Comparison of ENCODE assay signal across 1 cellular context in genomic region chr20:37651932-37652331, GRCh38.
TF ChIP-seq lines count a peak whose summit lies in the region.

No MANE protein-coding gene starts in this region.

TF ChIP-seq in HepG2, 621 proteins besides CTCF, POLR2A, EP300 and RAD21 (continued from another document and continues in another):
- TF ChIP-seq, protein P1, sequence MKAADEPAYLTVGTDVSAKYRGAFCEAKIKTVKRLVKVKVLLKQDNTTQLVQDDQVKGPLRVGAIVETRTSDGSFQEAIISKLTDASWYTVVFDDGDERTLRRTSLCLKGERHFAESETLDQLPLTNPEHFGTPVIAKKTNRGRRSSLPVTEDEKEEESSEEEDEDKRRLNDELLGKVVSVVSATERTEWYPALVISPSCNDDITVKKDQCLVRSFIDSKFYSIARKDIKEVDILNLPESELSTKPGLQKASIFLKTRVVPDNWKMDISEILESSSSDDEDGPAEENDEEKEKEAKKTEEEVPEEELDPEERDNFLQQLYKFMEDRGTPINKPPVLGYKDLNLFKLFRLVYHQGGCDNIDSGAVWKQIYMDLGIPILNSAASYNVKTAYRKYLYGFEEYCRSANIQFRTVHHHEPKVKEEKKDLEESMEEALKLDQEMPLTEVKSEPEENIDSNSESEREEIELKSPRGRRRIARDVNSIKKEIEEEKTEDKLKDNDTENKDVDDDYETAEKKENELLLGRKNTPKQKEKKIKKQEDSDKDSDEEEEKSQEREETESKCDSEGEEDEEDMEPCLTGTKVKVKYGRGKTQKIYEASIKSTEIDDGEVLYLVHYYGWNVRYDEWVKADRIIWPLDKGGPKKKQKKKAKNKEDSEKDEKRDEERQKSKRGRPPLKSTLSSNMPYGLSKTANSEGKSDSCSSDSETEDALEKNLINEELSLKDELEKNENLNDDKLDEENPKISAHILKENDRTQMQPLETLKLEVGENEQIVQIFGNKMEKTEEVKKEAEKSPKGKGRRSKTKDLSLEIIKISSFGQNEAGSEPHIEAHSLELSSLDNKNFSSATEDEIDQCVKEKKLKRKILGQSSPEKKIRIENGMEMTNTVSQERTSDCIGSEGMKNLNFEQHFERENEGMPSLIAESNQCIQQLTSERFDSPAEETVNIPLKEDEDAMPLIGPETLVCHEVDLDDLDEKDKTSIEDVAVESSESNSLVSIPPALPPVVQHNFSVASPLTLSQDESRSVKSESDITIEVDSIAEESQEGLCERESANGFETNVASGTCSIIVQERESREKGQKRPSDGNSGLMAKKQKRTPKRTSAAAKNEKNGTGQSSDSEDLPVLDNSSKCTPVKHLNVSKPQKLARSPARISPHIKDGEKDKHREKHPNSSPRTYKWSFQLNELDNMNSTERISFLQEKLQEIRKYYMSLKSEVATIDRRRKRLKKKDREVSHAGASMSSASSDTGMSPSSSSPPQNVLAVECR (CRISPR knock-in tag; IDR thresholded peaks at IDR 0.05; ENCODE audit: borderline replicate concordance) = peak; percentile 40; the same call in 1 of the 2 replicates
- TF ChIP-seq ATF7 (IDR thresholded peaks at IDR 0.05) = no peak
- no peak for TF ChIP-seq ATF7 (CRISPR knock-in tag; IDR thresholded peaks at IDR 0.05)
- no peak for TF ChIP-seq PAWR (CRISPR knock-in tag; IDR thresholded peaks at IDR 0.05; ENCODE audit: borderline replicate concordance)
- TF ChIP-seq ZNF543 (CRISPR knock-in tag; IDR thresholded peaks at IDR 0.05) = no peak
- TF ChIP-seq ZNF101 (CRISPR knock-in tag; IDR thresholded peaks at IDR 0.05; ENCODE audit: borderline replicate concordance, low read depth) = no peak
- TF ChIP-seq MTF2 (CRISPR knock-in tag; IDR thresholded peaks at IDR 0.05; ENCODE audit: borderline replicate concordance) = no peak
- TF ChIP-seq ZNF24 (IDR thresholded peaks at IDR 0.05) = no peak
- TF ChIP-seq FIP1L1 (IDR thresholded peaks at IDR 0.05; ENCODE audit: borderline replicate concordance, insufficient read depth, low read depth, low read length) = no peak
- TF ChIP-seq SKI (IDR thresholded peaks at IDR 0.05; ENCODE audit: partially characterized antibody) = no peak
- TF ChIP-seq, protein P2, sequence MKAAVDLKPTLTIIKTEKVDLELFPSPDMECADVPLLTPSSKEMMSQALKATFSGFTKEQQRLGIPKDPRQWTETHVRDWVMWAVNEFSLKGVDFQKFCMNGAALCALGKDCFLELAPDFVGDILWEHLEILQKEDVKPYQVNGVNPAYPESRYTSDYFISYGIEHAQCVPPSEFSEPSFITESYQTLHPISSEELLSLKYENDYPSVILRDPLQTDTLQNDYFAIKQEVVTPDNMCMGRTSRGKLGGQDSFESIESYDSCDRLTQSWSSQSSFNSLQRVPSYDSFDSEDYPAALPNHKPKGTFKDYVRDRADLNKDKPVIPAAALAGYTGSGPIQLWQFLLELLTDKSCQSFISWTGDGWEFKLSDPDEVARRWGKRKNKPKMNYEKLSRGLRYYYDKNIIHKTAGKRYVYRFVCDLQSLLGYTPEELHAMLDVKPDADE (CRISPR knock-in tag; IDR thresholded peaks at IDR 0.05) = no peak
- no peak for TF ChIP-seq MEIS1 (CRISPR knock-in tag; IDR thresholded peaks at IDR 0.05; ENCODE audit: borderline replicate concordance)
- TF ChIP-seq, protein P3, sequence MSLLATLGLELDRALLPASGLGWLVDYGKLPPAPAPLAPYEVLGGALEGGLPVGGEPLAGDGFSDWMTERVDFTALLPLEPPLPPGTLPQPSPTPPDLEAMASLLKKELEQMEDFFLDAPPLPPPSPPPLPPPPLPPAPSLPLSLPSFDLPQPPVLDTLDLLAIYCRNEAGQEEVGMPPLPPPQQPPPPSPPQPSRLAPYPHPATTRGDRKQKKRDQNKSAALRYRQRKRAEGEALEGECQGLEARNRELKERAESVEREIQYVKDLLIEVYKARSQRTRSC (CRISPR knock-in tag; IDR thresholded peaks at IDR 0.05; ENCODE audit: low read depth) = no peak
- no peak for TF ChIP-seq ISX (CRISPR knock-in tag; conservative IDR thresholded peaks at IDR 0.05)
- TF ChIP-seq, protein P4, sequence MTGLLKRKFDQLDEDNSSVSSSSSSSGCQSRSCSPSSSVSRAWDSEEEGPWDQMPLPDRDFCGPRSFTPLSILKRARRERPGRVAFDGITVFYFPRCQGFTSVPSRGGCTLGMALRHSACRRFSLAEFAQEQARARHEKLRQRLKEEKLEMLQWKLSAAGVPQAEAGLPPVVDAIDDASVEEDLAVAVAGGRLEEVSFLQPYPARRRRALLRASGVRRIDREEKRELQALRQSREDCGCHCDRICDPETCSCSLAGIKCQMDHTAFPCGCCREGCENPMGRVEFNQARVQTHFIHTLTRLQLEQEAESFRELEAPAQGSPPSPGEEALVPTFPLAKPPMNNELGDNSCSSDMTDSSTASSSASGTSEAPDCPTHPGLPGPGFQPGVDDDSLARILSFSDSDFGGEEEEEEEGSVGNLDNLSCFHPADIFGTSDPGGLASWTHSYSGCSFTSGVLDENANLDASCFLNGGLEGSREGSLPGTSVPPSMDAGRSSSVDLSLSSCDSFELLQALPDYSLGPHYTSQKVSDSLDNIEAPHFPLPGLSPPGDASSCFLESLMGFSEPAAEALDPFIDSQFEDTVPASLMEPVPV (CRISPR knock-in tag; IDR thresholded peaks at IDR 0.05) = no peak
- no peak for TF ChIP-seq ZNF343 (CRISPR knock-in tag; IDR thresholded peaks at IDR 0.05)
- no peak for TF ChIP-seq YEATS4 (CRISPR knock-in tag; IDR thresholded peaks at IDR 0.05; ENCODE audit: borderline replicate concordance)
- no peak for TF ChIP-seq SRSF4 (IDR thresholded peaks at IDR 0.05; ENCODE audit: low read depth, low read length, poor library complexity, severe bottlenecking)
- no peak for TF ChIP-seq ZNF446 (CRISPR knock-in tag; IDR thresholded peaks at IDR 0.05)
- no peak for TF ChIP-seq ZFP82 (CRISPR knock-in tag; IDR thresholded peaks at IDR 0.05; ENCODE audit: borderline replicate concordance)
- no peak for TF ChIP-seq ZNF703 (CRISPR knock-in tag; IDR thresholded peaks at IDR 0.05; ENCODE audit: borderline replicate concordance)
- no peak for TF ChIP-seq ZNF792 (CRISPR knock-in tag; IDR thresholded peaks at IDR 0.05)
- TF ChIP-seq TFAP4 (IDR thresholded peaks at IDR 0.05; ENCODE audit: borderline replicate concordance, low read depth) = no peak
- TF ChIP-seq REPIN1 (CRISPR knock-in tag; IDR thresholded peaks at IDR 0.05; ENCODE audit: borderline replicate concordance, low read depth) = peak; percentile 74; the same call in 1 of the 2 replicates
- TF ChIP-seq ZC3H4 (CRISPR knock-in tag; IDR thresholded peaks at IDR 0.05; ENCODE audit: borderline replicate concordance) = no peak
- TF ChIP-seq IKZF4 (CRISPR knock-in tag; IDR thresholded peaks at IDR 0.05; ENCODE audit: borderline replicate concordance, low read depth, not compliant biosample characterization) = no peak
- TF ChIP-seq RFXAP (CRISPR knock-in tag; IDR thresholded peaks at IDR 0.05; ENCODE audit: borderline replicate concordance) = no peak
- TF ChIP-seq AKAP8 (CRISPR knock-in tag; IDR thresholded peaks at IDR 0.05) = no peak
- TF ChIP-seq KDM3A (CRISPR knock-in tag; IDR thresholded peaks at IDR 0.05; ENCODE audit: low read depth) = no peak
- TF ChIP-seq NFKB2 (CRISPR knock-in tag; IDR thresholded peaks at IDR 0.05; ENCODE audit: borderline replicate concordance) = no peak; the same call in 1 of the 2 replicates
- TF ChIP-seq, protein P5, sequence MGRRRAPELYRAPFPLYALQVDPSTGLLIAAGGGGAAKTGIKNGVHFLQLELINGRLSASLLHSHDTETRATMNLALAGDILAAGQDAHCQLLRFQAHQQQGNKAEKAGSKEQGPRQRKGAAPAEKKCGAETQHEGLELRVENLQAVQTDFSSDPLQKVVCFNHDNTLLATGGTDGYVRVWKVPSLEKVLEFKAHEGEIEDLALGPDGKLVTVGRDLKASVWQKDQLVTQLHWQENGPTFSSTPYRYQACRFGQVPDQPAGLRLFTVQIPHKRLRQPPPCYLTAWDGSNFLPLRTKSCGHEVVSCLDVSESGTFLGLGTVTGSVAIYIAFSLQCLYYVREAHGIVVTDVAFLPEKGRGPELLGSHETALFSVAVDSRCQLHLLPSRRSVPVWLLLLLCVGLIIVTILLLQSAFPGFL (CRISPR knock-in tag; IDR thresholded peaks at IDR 0.05) = no peak
- TF ChIP-seq, protein P6, sequence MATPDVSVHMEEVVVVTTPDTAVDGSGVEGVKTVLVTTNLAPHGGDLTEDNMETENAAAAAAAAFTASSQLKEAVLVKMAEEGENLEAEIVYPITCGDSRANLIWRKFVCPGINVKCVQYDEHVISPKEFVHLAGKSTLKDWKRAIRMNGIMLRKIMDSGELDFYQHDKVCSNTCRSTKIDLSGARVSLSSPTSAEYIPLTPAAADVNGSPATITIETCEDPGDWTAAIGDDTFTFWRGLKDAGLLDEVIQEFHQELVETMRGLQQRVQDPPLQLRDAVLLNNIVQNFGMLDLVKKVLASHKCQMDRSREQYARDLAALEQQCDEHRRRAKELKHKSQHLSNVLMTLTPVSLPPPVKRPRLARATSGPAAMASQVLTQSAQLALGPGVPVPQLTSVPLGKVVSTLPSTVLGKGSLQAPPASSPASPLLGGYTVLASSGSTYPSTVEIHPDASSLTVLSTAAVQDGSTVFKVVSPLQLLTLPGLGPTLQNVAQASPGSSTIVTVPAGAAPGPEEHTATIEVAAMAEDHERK (CRISPR knock-in tag; IDR thresholded peaks at IDR 0.05; ENCODE audit: low read depth) = no peak
- TF ChIP-seq, protein P7, sequence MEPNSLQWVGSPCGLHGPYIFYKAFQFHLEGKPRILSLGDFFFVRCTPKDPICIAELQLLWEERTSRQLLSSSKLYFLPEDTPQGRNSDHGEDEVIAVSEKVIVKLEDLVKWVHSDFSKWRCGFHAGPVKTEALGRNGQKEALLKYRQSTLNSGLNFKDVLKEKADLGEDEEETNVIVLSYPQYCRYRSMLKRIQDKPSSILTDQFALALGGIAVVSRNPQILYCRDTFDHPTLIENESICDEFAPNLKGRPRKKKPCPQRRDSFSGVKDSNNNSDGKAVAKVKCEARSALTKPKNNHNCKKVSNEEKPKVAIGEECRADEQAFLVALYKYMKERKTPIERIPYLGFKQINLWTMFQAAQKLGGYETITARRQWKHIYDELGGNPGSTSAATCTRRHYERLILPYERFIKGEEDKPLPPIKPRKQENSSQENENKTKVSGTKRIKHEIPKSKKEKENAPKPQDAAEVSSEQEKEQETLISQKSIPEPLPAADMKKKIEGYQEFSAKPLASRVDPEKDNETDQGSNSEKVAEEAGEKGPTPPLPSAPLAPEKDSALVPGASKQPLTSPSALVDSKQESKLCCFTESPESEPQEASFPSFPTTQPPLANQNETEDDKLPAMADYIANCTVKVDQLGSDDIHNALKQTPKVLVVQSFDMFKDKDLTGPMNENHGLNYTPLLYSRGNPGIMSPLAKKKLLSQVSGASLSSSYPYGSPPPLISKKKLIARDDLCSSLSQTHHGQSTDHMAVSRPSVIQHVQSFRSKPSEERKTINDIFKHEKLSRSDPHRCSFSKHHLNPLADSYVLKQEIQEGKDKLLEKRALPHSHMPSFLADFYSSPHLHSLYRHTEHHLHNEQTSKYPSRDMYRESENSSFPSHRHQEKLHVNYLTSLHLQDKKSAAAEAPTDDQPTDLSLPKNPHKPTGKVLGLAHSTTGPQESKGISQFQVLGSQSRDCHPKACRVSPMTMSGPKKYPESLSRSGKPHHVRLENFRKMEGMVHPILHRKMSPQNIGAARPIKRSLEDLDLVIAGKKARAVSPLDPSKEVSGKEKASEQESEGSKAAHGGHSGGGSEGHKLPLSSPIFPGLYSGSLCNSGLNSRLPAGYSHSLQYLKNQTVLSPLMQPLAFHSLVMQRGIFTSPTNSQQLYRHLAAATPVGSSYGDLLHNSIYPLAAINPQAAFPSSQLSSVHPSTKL (CRISPR knock-in tag; IDR thresholded peaks at IDR 0.05) = peak; percentile 33; the same call in 1 of the 2 replicates
- no peak for TF ChIP-seq HIVEP1 (CRISPR knock-in tag; IDR thresholded peaks at IDR 0.05)
- TF ChIP-seq SNAPC4 (CRISPR knock-in tag; IDR thresholded peaks at IDR 0.05) = no peak
- no peak for TF ChIP-seq TGIF2 (CRISPR knock-in tag; IDR thresholded peaks at IDR 0.05)
- no peak for TF ChIP-seq ZNF570 (CRISPR knock-in tag; IDR thresholded peaks at IDR 0.05; ENCODE audit: borderline replicate concordance)
- TF ChIP-seq CEBPB (IDR thresholded peaks at IDR 0.05; ENCODE audit: borderline replicate concordance, low read depth, low read length) = no peak
- peak; percentile 94 for TF ChIP-seq SMC3 (IDR thresholded peaks at IDR 0.05; ENCODE audit: low read length)
